ENCODE assay signal across 9 cellular contexts in the genomic region with DNA sequence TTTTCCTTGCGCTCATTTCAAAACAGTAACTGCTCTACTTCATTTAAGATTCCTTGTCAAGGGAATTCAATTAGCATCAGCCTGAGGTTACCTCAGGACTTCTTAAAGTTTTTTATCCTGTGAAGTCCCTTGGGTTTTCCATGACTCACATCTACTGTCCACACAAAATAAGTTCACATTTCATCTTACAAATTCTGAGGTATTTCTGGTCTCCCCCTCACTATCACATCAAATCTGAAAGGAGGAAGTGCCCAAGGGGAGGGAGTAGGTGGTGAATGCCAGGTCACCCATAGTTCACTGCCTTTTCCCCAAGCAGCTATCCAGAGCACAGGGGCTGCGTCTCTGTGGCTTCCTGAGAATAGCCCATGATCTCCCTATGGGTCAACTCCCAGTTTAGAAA.
DNase-seq lines count a peak whose midpoint lies in the region; ATAC-seq and TF ChIP-seq lines count a peak whose summit lies in the region.
"Had no signal": no experiment of that assay in that cellular context is flagged by ENCODE, and none has a peak within 500 bp of the region (broad histone marks: within the 10 kb centered on the region; RNA-seq: fewer than 3 reads in every experiment).

No MANE protein-coding gene starts in this region.

- H3K4me3 ChIP-seq in left ventricle myocardium inferior = no peak overlapping the region
- no peak overlapping the region for H3K4me3 ChIP-seq in transverse colon

- no peak for TF ChIP-seq CTCF in left ventricle myocardium inferior (IDR thresholded peaks at IDR 0.05; ENCODE audit: borderline replicate concordance)
- no peak for TF ChIP-seq CTCF in transverse colon (IDR thresholded peaks at IDR 0.05)

- TF ChIP-seq POLR2A in transverse colon (IDR thresholded peaks at IDR 0.05) = no peak

- WGBS in transverse colon (ENCODE audit: low coverage in 1 of 2), 2 donors = 45 to 100% methylated on average over 1 to 2 of the region's 2 CpGs

- TF ChIP-seq EP300 in transverse colon (IDR thresholded peaks at IDR 0.05; ENCODE audit: low read depth) = no peak

- peak; percentile 69 for ATAC-seq in GM21786 (IDR thresholded peaks at IDR 0.05; ENCODE audit: unreplicated experiment)
- no peak for ATAC-seq in GM19035 (IDR thresholded peaks at IDR 0.05; ENCODE audit: unreplicated experiment)

- intact Hi-C loops in left ventricle myocardium inferior (cut with micrococcal nuclease) = no loop called here
- intact Hi-C loops in transverse colon (cut with DNase I; ENCODE audit: low total_unique reads) = no loop called here

- in situ Hi-C loops in transverse colon (cut with MboI; ENCODE audit: low pct_ligation_motif_present in 1 of 4, low pct_unique_long_range_greater_than_20kb in 1 of 4, low sequenced_read_pairs in 3 of 4) = no loop called here

- H3K9me3 ChIP-seq in left ventricle myocardium inferior (replicated peaks) = peaks cover 11% of the 10 kb centered on the region
- H3K9me3 ChIP-seq in transverse colon = no peaks in the 10 kb centered on the region

- H3K27me3 ChIP-seq in left ventricle myocardium inferior (ENCODE audit: low read depth) (no peaks in the 10 kb centered on the region), transverse colon (no peaks in the 10 kb centered on the region)

- H3K36me3 ChIP-seq in left ventricle myocardium inferior (no peaks in the 10 kb centered on the region), transverse colon (no peaks in the 10 kb centered on the region)

- DNase-seq in CD1c-positive myeloid dendritic cell (ENCODE audit: extremely low spot score) = peak; percentile 66
- DNase-seq in OCI-M1 (lab: John Stamatoyannopoulos, UW) = peak; percentile 8
- no peak for DNase-seq in left ventricle myocardium inferior
- DNase-seq in cortex of kidney (lab: John Stamatoyannopoulos, UW) = no peak
- no peak for DNase-seq in DMS53 treated with DMSO at 0.1 percent for 48 hours (lab: John Stamatoyannopoulos, UW; ENCODE audit: unreplicated experiment)
- no peak for DNase-seq in transverse colon
- DNase-seq: stimulated activated CD4-positive, alpha-beta T cell treated with anti-CD3 and anti-CD28 coated beads, Interleukin-4, amount 100 ng/mL, for 1 hour had no signal

- H3K27ac ChIP-seq in left ventricle myocardium inferior (replicated peaks) (peak overlapping the region; percentile 34), transverse colon (no peak overlapping the region)

- H3K4me1 ChIP-seq in left ventricle myocardium inferior = peaks cover 14% of the 10 kb centered on the region
- no peaks in the 10 kb centered on the region for H3K4me1 ChIP-seq in transverse colon

Comparison
In these comparisons a context has a peak if more than half of its experiments do, and no peak if none do; other contexts are left out.
1. DNase-seq: peak in CD1c-positive myeloid dendritic cell (single experiment) and OCI-M1 (single experiment); none in left ventricle myocardium inferior (single experiment), cortex of kidney (single experiment), DMS53 treated with DMSO at 0.1 percent for 48 hours (single experiment) and transverse colon (single experiment).